Comparison of ENCODE assay signal across 17 cellular contexts in the genomic region with DNA sequence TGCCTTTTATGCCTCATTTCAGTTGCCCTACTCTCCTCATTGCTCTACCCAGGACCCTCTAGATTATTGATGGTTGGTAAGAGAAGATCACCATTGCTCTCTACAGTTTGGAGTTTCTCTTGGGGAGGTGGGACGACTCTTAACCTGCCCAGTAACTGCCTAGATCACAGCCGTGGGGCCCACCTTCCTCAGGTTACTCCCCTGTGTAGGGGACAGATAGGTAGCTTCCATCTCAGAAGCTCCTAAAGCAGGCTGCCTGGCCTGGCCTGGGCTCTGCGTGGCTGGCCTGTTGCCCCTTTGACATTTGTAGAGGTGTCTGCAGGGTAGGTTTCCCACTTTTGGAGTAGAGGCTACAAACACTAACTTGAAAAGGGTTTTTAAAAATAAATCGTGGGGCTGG. TPM values are rescaled to one million over a fixed set of nuclear protein-coding genes. Genes with fewer than 3 reads are reported as not detected.
DNase-seq lines count a peak whose midpoint lies in the region; FAIRE-seq and TF ChIP-seq lines count a peak whose summit lies in the region.
"Had no signal": no experiment of that assay in that cellular context is flagged by ENCODE, and none has a peak within 500 bp of the region (broad histone marks: within the 10 kb centered on the region; RNA-seq: fewer than 3 reads in every experiment).

No MANE protein-coding gene starts in this region.

- no peak overlapping the region for H3K4me3 Mint-ChIP-seq in glutamatergic neuron (ENCODE audit: unreplicated experiment)
- H3K4me3 Mint-ChIP-seq in neural progenitor cell = no peak overlapping the region
- H3K4me3 Mint-ChIP-seq: CD4-positive, alpha-beta memory T cell; IgD-negative memory B cell had no signal

- no peak overlapping the region for H2AFZ ChIP-seq in neural progenitor cell (replicated peaks)
- H2AFZ ChIP-seq: GM23248 had no signal

- no peak for FAIRE-seq in HTR-8/SVneo (lab: Jason Lieb, UNC)
- FAIRE-seq: A549, GM12878, GM18507 had no signal

- H3K9ac ChIP-seq in HUES64 (ENCODE audit: low read depth, low read length) (no peak overlapping the region), neural progenitor cell (no peak overlapping the region)
- H3K9ac ChIP-seq: GM23248 had no signal

- peaks cover 100% of the 10 kb centered on the region for H3K79me2 ChIP-seq in neural progenitor cell (ENCODE audit: low read depth)

- H3K27me3 ChIP-seq in HUES64 (ENCODE audit: insufficient read depth, low read length) (no peaks in the 10 kb centered on the region), neural progenitor cell (no peaks in the 10 kb centered on the region)
- H3K27me3 ChIP-seq: BE2C had no signal

- peaks cover 41% of the 10 kb centered on the region for H3F3A ChIP-seq in neural progenitor cell (ENCODE audit: low read depth)

- H3K9me3 Mint-ChIP-seq in glutamatergic neuron (ENCODE audit: unreplicated experiment) = peaks cover 23% of the 10 kb centered on the region
- H3K9me3 Mint-ChIP-seq in neural progenitor cell = no peaks in the 10 kb centered on the region
- H3K9me3 Mint-ChIP-seq: CD4-positive, alpha-beta memory T cell; IgD-negative memory B cell had no signal

- TF ChIP-seq CTCF in glutamatergic neuron (IDR thresholded peaks at IDR 0.05; ENCODE audit: partially characterized antibody, unreplicated experiment) (no peak), neural progenitor cell (IDR thresholded peaks at IDR 0.05) (no peak)

- H3K27me3 Mint-ChIP-seq in glutamatergic neuron (ENCODE audit: unreplicated experiment) (peaks cover 5% of the 10 kb centered on the region), neural progenitor cell (ENCODE audit: insufficient read depth, low read depth) (peaks cover 6% of the 10 kb centered on the region)

- H3K4me1 ChIP-seq in HUES64 (ENCODE audit: insufficient read depth, low read length) (peaks cover 83% of the 10 kb centered on the region), neural progenitor cell (peaks cover 87% of the 10 kb centered on the region)
- H3K4me1 ChIP-seq: BE2C, HAP-1 had no signal

- no peaks in the 10 kb centered on the region for H3K9me3 ChIP-seq in HUES64 (ENCODE audit: insufficient read depth, low read depth, low read length)
- H3K9me3 ChIP-seq in neural progenitor cell (ENCODE audit: low read depth) = no peaks in the 10 kb centered on the region
- H3K9me3 ChIP-seq: A549, BE2C, HAP-1 had no signal

- 76% methylated on average over 4 of the region's 4 CpGs for WGBS in HUES64

- peaks cover 23% of the 10 kb centered on the region for H3K36me3 ChIP-seq in HUES64 (ENCODE audit: insufficient read depth, low read length)
- H3K36me3 ChIP-seq in neural progenitor cell = no peaks in the 10 kb centered on the region
- H3K36me3 ChIP-seq: BE2C, HAP-1 had no signal

- H3K4me1 Mint-ChIP-seq in glutamatergic neuron (ENCODE audit: low read depth, unreplicated experiment) (peaks cover 57% of the 10 kb centered on the region), neural progenitor cell (peaks cover 74% of the 10 kb centered on the region)
- H3K4me1 Mint-ChIP-seq: CD4-positive, alpha-beta memory T cell; IgD-negative memory B cell had no signal

- H3K36me3 Mint-ChIP-seq in glutamatergic neuron (ENCODE audit: unreplicated experiment) = no peaks in the 10 kb centered on the region
- peaks cover 5% of the 10 kb centered on the region for H3K36me3 Mint-ChIP-seq in neural progenitor cell
- H3K36me3 Mint-ChIP-seq: CD4-positive, alpha-beta memory T cell had no signal

- H3K27ac ChIP-seq in HUES64 (ENCODE audit: low read depth, low read length) = peak overlapping the region; percentile 46; the same call in 1 of the 2 replicates
- peak overlapping the region; percentile 68 for H3K27ac ChIP-seq in neural progenitor cell
- H3K27ac ChIP-seq: A549, C4-2B, GM23248 had no signal

- no peak overlapping the region for H3K4me2 ChIP-seq in neural progenitor cell
- H3K4me2 ChIP-seq: A549 had no signal

- H3K27ac Mint-ChIP-seq in glutamatergic neuron (ENCODE audit: unreplicated experiment) = peak overlapping the region; percentile 20
- no peak overlapping the region for H3K27ac Mint-ChIP-seq in neural progenitor cell
- H3K27ac Mint-ChIP-seq: CD4-positive, alpha-beta memory T cell; IgD-negative memory B cell had no signal

- peaks cover 100% of the 10 kb centered on the region for H4K20me1 ChIP-seq in neural progenitor cell (ENCODE audit: low read depth)

- DNase-seq in glutamatergic neuron (no peak), neural progenitor cell (ENCODE audit: low spot score) (no peak), LoVo (ENCODE audit: low spot score) (no peak), HTR-8/SVneo (ENCODE audit: insufficient read length, low spot score) (no peak)
- no peak for DNase-seq in activated CD4-positive, CD25-positive, alpha-beta regulatory T cell (lab: John Stamatoyannopoulos, UW)
- DNase-seq: BE2C; CD4-positive, alpha-beta memory T cell; DMS79; GM23248 had no signal

- H3K4me3 ChIP-seq in HUES64 (ENCODE audit: low read length) (no peak overlapping the region), neural progenitor cell (no peak overlapping the region)
- H3K4me3 ChIP-seq: A549, GM12878, GM23248, HAP-1 had no signal

RNA-seq across cellular contexts. Expression of a gene that starts 42.7 kb away (rescaled TPM):
- 82.8 TPM for polyA plus RNA-seq in HUES64 (2013, experiment 1 of 2)
- 81.5 TPM for polyA plus RNA-seq in HUES64 (2013, experiment 2 of 2)
- total RNA-seq in glutamatergic neuron (ENCODE audit: unreplicated experiment) = 117 TPM
- 106 and 107 TPM in 2 replicates for total RNA-seq in neural progenitor cell (ENCODE audit: low replicate concordance)
- total RNA-seq: CD4-positive, alpha-beta memory T cell had no signal
- polyA plus RNA-seq: AG04450; CD4-positive, alpha-beta memory T cell; IgD-negative memory B cell had no signal
